1 cellular context compared by ENCODE assay signal in genomic region chr17:78397681-78398101, GRCh38.
TF ChIP-seq lines count a peak whose summit lies in the region.

No MANE protein-coding gene starts in this region.

TF ChIP-seq in SK-N-SH, 30 proteins besides CTCF, POLR2A, EP300 and RAD21 (continued from another document):
- TF ChIP-seq USF2 (IDR thresholded peaks at IDR 0.05; ENCODE audit: borderline replicate concordance, low read depth, low read length) = no peak
